Comparison of ENCODE assay signal across 25 cellular contexts in genomic region chr4:173488656-173489055, GRCh38. TPM values are rescaled to one million over a fixed set of nuclear protein-coding genes. Genes with fewer than 3 reads are reported as not detected.
"Had no signal": no experiment of that assay in that cellular context is flagged by ENCODE, and none has a peak within 500 bp of the region (broad histone marks: within the 10 kb centered on the region; RNA-seq: fewer than 3 reads in every experiment).

No MANE protein-coding gene starts in this region.

- ATAC-seq: activated CD4-positive, CD25-positive, alpha-beta regulatory T cell treated with anti-CD3 and anti-CD28 coated beads, Interleukin-2, amount 50 U/mL, for 24 hours; foreskin keratinocyte; left lung; natural killer cell; stimulated activated effector memory CD8-positive, alpha-beta T cell treated with anti-CD3 and anti-CD28 coated beads, Interleukin-12 subunit alpha, Interleukin-12 subunit beta, amount 100 ng/mL, for 72 hours; T-cell had no signal

- H3K27ac ChIP-seq: foreskin keratinocyte, left lung, stomach, uterus, VCaP had no signal

- H3K4me3 ChIP-seq: ascending aorta, left lung, lung, stomach, uterus had no signal

- DNase-seq: activated CD4-positive, alpha-beta T cell treated with anti-CD3 and anti-CD28 coated beads, Interleukin-2, amount 50 U/mL, for 1 hour; activated gamma-delta T cell treated with Interleukin-2 at 50 U/mL for 16 hours; activated T-cell treated with anti-CD3 and anti-CD28 coated beads, Interleukin-2, amount 50 U/mL, for 1 hour; central memory CD4-positive, alpha-beta T cell; effector memory CD4-positive, alpha-beta T cell; foreskin keratinocyte; immature natural killer cell; kidney glomerular epithelial cell; left lung; natural killer cell; retina; stimulated activated CD4-positive, alpha-beta T cell treated with anti-CD3 and anti-CD28 coated beads, Interleukin-1b, Interleukin-23, amount 100 ng/mL, for 48 hours; stomach; T-cell; trophoblast cell; uterus had no signal

- H3K36me3 ChIP-seq: ascending aorta, left lung, stomach, uterus had no signal

- H3K4me1 ChIP-seq: foreskin keratinocyte, uterus had no signal

- H3K9me3 ChIP-seq: ascending aorta, left lung, stomach, uterus had no signal

- H3K27me3 ChIP-seq: ascending aorta, foreskin keratinocyte, stomach, uterus had no signal

RNA-seq across cellular contexts. Expression of gene HAND2, which starts 41.4 kb away (rescaled TPM):
- total RNA-seq: dermis microvascular lymphatic vessel endothelial cell, foreskin keratinocyte, glomerular endothelial cell, left lung, natural killer cell, osteocyte, T-cell, temporal lobe had no signal
- polyA plus RNA-seq: foreskin keratinocyte, immature natural killer cell had no signal
